Comparison of ENCODE assay signal across 35 cellular contexts in the genomic region with DNA sequence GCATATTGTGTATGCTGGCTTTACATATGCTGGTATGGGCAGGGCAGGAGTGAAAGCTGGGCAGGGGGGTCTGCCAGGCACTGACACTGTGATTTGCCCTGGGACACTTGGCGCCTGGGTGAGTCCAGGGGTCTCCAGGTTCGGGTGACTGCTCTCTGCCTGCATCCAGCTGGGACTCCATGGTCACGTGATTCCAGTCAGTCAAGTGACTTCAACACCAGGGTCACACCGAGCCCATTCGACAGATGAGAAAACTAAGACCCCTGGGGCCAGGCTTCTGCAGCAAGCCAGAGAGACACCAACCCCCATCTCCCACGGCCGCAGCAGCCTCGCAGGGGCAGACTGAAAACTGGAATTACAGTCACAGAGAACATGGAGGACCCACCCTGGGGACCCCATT. TPM values are rescaled to one million over a fixed set of nuclear protein-coding genes. Genes with fewer than 3 reads are reported as not detected.
"Had no signal": no experiment of that assay in that cellular context is flagged by ENCODE, and none has a peak within 500 bp of the region (broad histone marks: within the 10 kb centered on the region; RNA-seq: fewer than 3 reads in every experiment).

No MANE protein-coding gene starts in this region.

- H3K9me3 ChIP-seq: ascending aorta had no signal

- H3K27me3 ChIP-seq: ascending aorta, cardiac muscle cell had no signal

- ATAC-seq: activated CD8-positive, alpha-beta T cell treated with anti-CD3 and anti-CD28 coated beads for 36 hours; activated naive CD8-positive, alpha-beta T cell treated with anti-CD3 and anti-CD28 coated beads, Interleukin-2, amount 50 U/mL, for 24 hours; activated T-cell treated with anti-CD3 and anti-CD28 coated beads, Interleukin-2, amount 50 U/mL, for 4 hours; activated T-cell treated with anti-CD3 and anti-CD28 coated beads, Interleukin-2, amount 50 U/mL, for 72 hours; activated T-helper 17 cell treated with anti-CD3 and anti-CD28 coated beads, Interleukin-2, amount 50 U/mL, for 72 hours had no signal

- H3K36me3 ChIP-seq: ascending aorta, cardiac muscle cell had no signal

- H3K4me1 ChIP-seq: ascending aorta had no signal

- FAIRE-seq: TTC549 had no signal

- H3K27ac ChIP-seq: ascending aorta, cardiac muscle cell, VCaP had no signal

- H3K4me3 ChIP-seq: ascending aorta, cardiac muscle cell had no signal

- DNase-seq: activated B cell treated with CpG ODN at 0.5 μM for 24 hours; activated CD4-positive, alpha-beta memory T cell treated with anti-CD3 and anti-CD28 coated beads for 36 hours; activated CD4-positive, alpha-beta T cell treated with anti-CD3 and anti-CD28 coated beads for 4 hours; activated CD4-positive, alpha-beta T cell treated with anti-CD3 and anti-CD28 coated beads, Interleukin-2, amount 10 ng/mL, durations not matched to agents 24 days and 14 days; activated CD4-positive, alpha-beta T cell treated with anti-CD3 and anti-CD28 coated beads, Interleukin-2, amount 50 U/mL, for 1 hour; activated CD4-positive, alpha-beta T cell treated with anti-CD3 and anti-CD28 coated beads, Interleukin-2, amount 50 U/mL, for 4 hours; activated CD4-positive, CD25-positive, alpha-beta regulatory T cell treated with anti-CD3 and anti-CD28 coated beads, Interleukin-2, amount 50 U/mL, for 72 hours; activated CD8-positive, alpha-beta memory T cell treated with anti-CD3 and anti-CD28 coated beads, Interleukin-2, amount 50 U/mL, for 4 hours; activated CD8-positive, alpha-beta T cell treated with anti-CD3 and anti-CD28 coated beads for 36 hours; activated effector memory CD4-positive, alpha-beta T cell treated with anti-CD3 and anti-CD28 coated beads, Interleukin-2, amount 50 U/mL, for 16 hours; activated gamma-delta T cell treated with Interleukin-2 at 50 U/mL for 16 hours; activated naive CD4-positive, alpha-beta T cell; activated naive CD4-positive, alpha-beta T cell treated with anti-CD3 and anti-CD28 coated beads for 36 hours; activated naive CD8-positive, alpha-beta T cell treated with anti-CD3 and anti-CD28 coated beads, Interleukin-2, amount 10 ng/mL, durations not matched to agents 7 days and 5 days; activated naive CD8-positive, alpha-beta T cell treated with anti-CD3 and anti-CD28 coated beads, Interleukin-2, amount 50 U/mL, for 24 hours; activated T-cell treated with anti-CD3 and anti-CD28 coated beads for 4 hours; activated T-cell treated with anti-CD3 and anti-CD28 coated beads, Interleukin-2, amount 50 U/mL, for 1 hour; activated T-cell treated with anti-CD3 and anti-CD28 coated beads, Interleukin-2, amount 50 U/mL, for 4 hours; activated T-cell treated with anti-CD3 and anti-CD28 coated beads, Interleukin-2, amount 50 U/mL, for 72 hours; amygdala; anterior cingulate cortex; caudate nucleus; cerebellar nuclear complex; T-helper 2 cell; T-helper 9 cell had no signal

RNA-seq across cellular contexts. Expression of gene MMD2, which starts 30.0 kb away (rescaled TPM):
- total RNA-seq: activated B cell treated with CpG ODN at 0.5 μM for 24 hours; activated CD4-positive, alpha-beta memory T cell treated with anti-CD3 and anti-CD28 coated beads for 36 hours; activated CD4-positive, alpha-beta T cell treated with anti-CD3 and anti-CD28 coated beads, Interleukin-2, amount 10 ng/mL, durations not matched to agents 24 days and 14 days; activated CD8-positive, alpha-beta memory T cell treated with anti-CD3 and anti-CD28 coated beads for 36 hours; activated CD8-positive, alpha-beta T cell treated with anti-CD3 and anti-CD28 coated beads for 36 hours; activated naive CD4-positive, alpha-beta T cell treated with anti-CD3 and anti-CD28 coated beads for 36 hours; activated naive CD8-positive, alpha-beta T cell treated with anti-CD3 and anti-CD28 coated beads, Interleukin-2, amount 10 ng/mL, durations not matched to agents 7 days and 5 days; activated T-cell treated with anti-CD3 and anti-CD28 coated beads, Interleukin-2, amount 50 U/mL, for 4 hours; activated T-cell treated with anti-CD3 and anti-CD28 coated beads, Interleukin-2, amount 50 U/mL, for 72 hours; activated T-helper 1 cell treated with anti-CD3 and anti-CD28 coated beads, Interleukin-12 subunit alpha, Interleukin-12 subunit beta, Interleukin-2, Interleukin-4 antibody, amounts not matched to agents 30 ng/mL and 10 ng/mL and 1 ng/mL, durations not matched to agents 14 hours and 24 hours and 36 hours; activated T-helper 17 cell treated with anti-CD3 and anti-CD28 coated beads, Interleukin-2, amount 50 U/mL, for 72 hours; ascending aorta; bronchial epithelial cell; cardiac muscle cell; chondrocyte had no signal
- polyA plus RNA-seq: adipose tissue, cardiac muscle cell had no signal

RNA-seq across cellular contexts. Expression of gene RADIL, which starts 45.5 kb away (rescaled TPM):
- total RNA-seq: activated B cell treated with CpG ODN at 0.5 μM for 24 hours had no signal
